Comparison of ENCODE assay signal across 10 cellular contexts in genomic region chr4:68348577-68348976, GRCh38. TPM values are rescaled to one million over a fixed set of nuclear protein-coding genes. Genes with fewer than 3 reads are reported as not detected.
DNase-seq lines count a peak whose midpoint lies in the region; ATAC-seq, FAIRE-seq and TF ChIP-seq lines count a peak whose summit lies in the region.
"Had no signal": no experiment of that assay in that cellular context is flagged by ENCODE, and none has a peak within 500 bp of the region (broad histone marks: within the 10 kb centered on the region; RNA-seq: fewer than 3 reads in every experiment).

No MANE protein-coding gene starts in this region.

- H3K36me3 Mint-ChIP-seq in activated CD4-positive, alpha-beta T cell treated with anti-CD3 and anti-CD28 coated beads, Interleukin-2, amount 10 ng/mL, durations not matched to agents 7 days and 5 days (ENCODE audit: low read depth), result peaks cover 10% of the 10 kb centered on the region
- peaks cover 31% of the 10 kb centered on the region for H3K36me3 Mint-ChIP-seq in activated CD8-positive, alpha-beta T cell treated with anti-CD3 and anti-CD28 coated beads, Interleukin-2, amount 10 ng/mL, durations not matched to agents 7 days and 5 days (ENCODE audit: low read depth)

- CTCF ChIA-PET in activated CD4-positive, alpha-beta T cell treated with anti-CD3 and anti-CD28 coated beads, Interleukin-2, amount 10 ng/mL, durations not matched to agents 7 days and 5 days (lab: Charles Lee), result interaction anchor here (1.9 kb wide), 1 partner anchor 13 kb away, joined by 5 read pairs; no protein-coding TSS in a partner anchor
- CTCF ChIA-PET in activated CD8-positive, alpha-beta T cell treated with anti-CD3 and anti-CD28 coated beads, Interleukin-2, amount 10 ng/mL, durations not matched to agents 7 days and 5 days (lab: Charles Lee), result interaction anchor here (2.5 kb wide), 1 partner anchor 27 kb away, joined by 8 read pairs; no protein-coding TSS in a partner anchor

- TF ChIP-seq CTCF in keratinocyte (optimal IDR thresholded peaks at IDR 0.05 in 1 of 3, IDR thresholded peaks at IDR 0.05 in 1 of 3, conservative IDR thresholded peaks at IDR 0.05 in 1 of 3; ENCODE audit: extremely low read depth in 1 of 3, insufficient read depth in 2 of 3, low read length in 3 of 3), result no peak
- TF ChIP-seq CTCF in thoracic aorta (IDR thresholded peaks at IDR 0.05), result no peak

- no peak for FAIRE-seq in keratinocyte (lab: Jason Lieb, UNC)

- peak overlapping the region; percentile 97 for H3K27ac ChIP-seq in keratinocyte (ENCODE audit: control insufficient read depth, insufficient read depth, low read length)
- peak overlapping the region; percentile 92 to 95 for H3K27ac ChIP-seq in thoracic aorta

- no peaks in the 10 kb centered on the region for H3K9me3 ChIP-seq in keratinocyte (ENCODE audit: control insufficient read depth, low read depth, low read length)
- H3K9me3 ChIP-seq in thoracic aorta, result no peaks in the 10 kb centered on the region

- H3K4me2 ChIP-seq in keratinocyte (ENCODE audit: control insufficient read depth, extremely low read depth, insufficient read depth, low read depth, low read length), result peak overlapping the region; percentile 82

- H3K27me3 Mint-ChIP-seq in activated CD4-positive, alpha-beta T cell treated with anti-CD3 and anti-CD28 coated beads, Interleukin-2, amount 10 ng/mL, durations not matched to agents 7 days and 5 days, result no peaks in the 10 kb centered on the region
- H3K27me3 Mint-ChIP-seq in activated CD8-positive, alpha-beta T cell treated with anti-CD3 and anti-CD28 coated beads, Interleukin-2, amount 10 ng/mL, durations not matched to agents 7 days and 5 days (ENCODE audit: low read depth), result no peaks in the 10 kb centered on the region

- peak overlapping the region; percentile 94 for H3K4me3 Mint-ChIP-seq in activated CD4-positive, alpha-beta T cell treated with anti-CD3 and anti-CD28 coated beads, Interleukin-2, amount 10 ng/mL, durations not matched to agents 7 days and 5 days
- peak overlapping the region; percentile 92 for H3K4me3 Mint-ChIP-seq in activated CD8-positive, alpha-beta T cell treated with anti-CD3 and anti-CD28 coated beads, Interleukin-2, amount 10 ng/mL, durations not matched to agents 7 days and 5 days

- peaks cover 1 to 8% of the 10 kb centered on the region in 2 experiments for H3K36me3 ChIP-seq in keratinocyte (ENCODE audit: control insufficient read depth in 2 of 2, extremely low read depth in 1 of 2, insufficient read depth in 2 of 2, low read length in 2 of 2)
- no peaks in the 10 kb centered on the region for H3K36me3 ChIP-seq in thoracic aorta

- peaks cover 62% of the 10 kb centered on the region for H3K79me2 ChIP-seq in keratinocyte (ENCODE audit: control insufficient read depth, insufficient read depth, low read length)

- no peak for ATAC-seq in activated CD8-positive, alpha-beta T cell treated with anti-CD3 and anti-CD28 coated beads, Interleukin-2, amount 10 ng/mL, durations not matched to agents 7 days and 5 days
- ATAC-seq in thoracic aorta (ENCODE audit: insufficient number of reproducible peaks, low FRiP score, low read depth) (no peak), HG03196 (IDR thresholded peaks at IDR 0.05; ENCODE audit: unreplicated experiment) (no peak)

- H3K4me3 ChIP-seq in keratinocyte (ENCODE audit: control insufficient read depth in 2 of 3, extremely low read depth in 1 of 3, insufficient read depth in 2 of 3, low read depth in 1 of 3, low read length in 3 of 3) (peak overlapping the region; percentile 92 to 98 (median 97)), thoracic aorta (peak overlapping the region; percentile 83)

- POLR2A ChIA-PET in activated CD4-positive, alpha-beta T cell treated with anti-CD3 and anti-CD28 coated beads, Interleukin-2, amount 10 ng/mL, durations not matched to agents 7 days and 5 days (lab: Charles Lee), result no interaction called here
- POLR2A ChIA-PET in activated CD8-positive, alpha-beta T cell treated with anti-CD3 and anti-CD28 coated beads, Interleukin-2, amount 10 ng/mL, durations not matched to agents 7 days and 5 days (lab: Charles Lee), result interaction anchor here (0.6 to 1.4 kb wide), 3 partner anchors 10 to 803 kb away, joined by 3 to 4 read pairs (median 4); partner anchors contain the start of gene CENPC

- dilution Hi-C loops in keratinocyte (cut with MboI; ENCODE audit: extremely low pct_ligation_motif_present, low sequenced_read_pairs), result no loop called here

- peaks cover 44% of the 10 kb centered on the region for H3K4me1 Mint-ChIP-seq in activated CD4-positive, alpha-beta T cell treated with anti-CD3 and anti-CD28 coated beads, Interleukin-2, amount 10 ng/mL, durations not matched to agents 7 days and 5 days
- H3K4me1 Mint-ChIP-seq in activated CD8-positive, alpha-beta T cell treated with anti-CD3 and anti-CD28 coated beads, Interleukin-2, amount 10 ng/mL, durations not matched to agents 7 days and 5 days (ENCODE audit: low read depth), result peaks cover 39% of the 10 kb centered on the region

- H3K9ac ChIP-seq in keratinocyte (ENCODE audit: control insufficient read depth, extremely low read depth, insufficient read depth, low read length), result peak overlapping the region; percentile 99

- peak overlapping the region; percentile 100 for H3K27ac Mint-ChIP-seq in activated CD4-positive, alpha-beta T cell treated with anti-CD3 and anti-CD28 coated beads, Interleukin-2, amount 10 ng/mL, durations not matched to agents 7 days and 5 days
- peak overlapping the region; percentile 98 for H3K27ac Mint-ChIP-seq in activated CD8-positive, alpha-beta T cell treated with anti-CD3 and anti-CD28 coated beads, Interleukin-2, amount 10 ng/mL, durations not matched to agents 7 days and 5 days

- H3K4me1 ChIP-seq in keratinocyte (ENCODE audit: control insufficient read depth, extremely low read depth, insufficient read depth, low read length) (peaks cover 28% of the 10 kb centered on the region), thoracic aorta (ENCODE audit: control insufficient read depth in 1 of 2, low read depth in 2 of 2) (peaks cover 31 to 42% of the 10 kb centered on the region in 2 donors)

- no peaks in the 10 kb centered on the region for H3K9me3 Mint-ChIP-seq in activated CD4-positive, alpha-beta T cell treated with anti-CD3 and anti-CD28 coated beads, Interleukin-2, amount 10 ng/mL, durations not matched to agents 7 days and 5 days
- H3K9me3 Mint-ChIP-seq in activated CD8-positive, alpha-beta T cell treated with anti-CD3 and anti-CD28 coated beads, Interleukin-2, amount 10 ng/mL, durations not matched to agents 7 days and 5 days (ENCODE audit: insufficient read depth), result no peaks in the 10 kb centered on the region

- H3K27me3 ChIP-seq in keratinocyte (ENCODE audit: control insufficient read depth, extremely low read depth, insufficient read depth, low read length), result no peaks in the 10 kb centered on the region
- H3K27me3 ChIP-seq in thoracic aorta (replicated peaks; ENCODE audit: insufficient read depth), result no peaks in the 10 kb centered on the region

- DNase-seq in activated CD4-positive, alpha-beta T cell treated with anti-CD3 and anti-CD28 coated beads, Interleukin-2, amount 10 ng/mL, durations not matched to agents 7 days and 5 days, result no peak
- DNase-seq in activated CD4-positive, alpha-beta T cell treated with anti-CD3 and anti-CD28 coated beads for 1 hour, result no peak
- no peak for DNase-seq in activated CD8-positive, alpha-beta T cell treated with anti-CD3 and anti-CD28 coated beads, Interleukin-2, amount 10 ng/mL, durations not matched to agents 7 days and 5 days
- DNase-seq in keratinocyte (ENCODE audit: low read depth, low spot score) (no peak), thoracic aorta (ENCODE audit: low spot score) (no peak)
- DNase-seq in activated effector memory CD4-positive, alpha-beta T cell treated with anti-CD3 and anti-CD28 coated beads, Interleukin-2, amount 50 U/mL, for 16 hours, result no peak
- no peak for DNase-seq in activated CD8-positive, alpha-beta memory T cell treated with anti-CD3 and anti-CD28 coated beads, Interleukin-2, amount 50 U/mL, for 48 hours
- DNase-seq: activated CD8-positive, alpha-beta memory T cell treated with anti-CD3 and anti-CD28 coated beads for 24 hours; GF-D8 had no signal

- peaks cover 12% of the 10 kb centered on the region for H4K20me1 ChIP-seq in keratinocyte (ENCODE audit: control insufficient read depth, extremely low read depth, insufficient read depth, low read length)

- no peak overlapping the region for H2AFZ ChIP-seq in keratinocyte (ENCODE audit: control insufficient read depth, low read length)

- peaks cover 4% of the 10 kb centered on the region for H3K9me1 ChIP-seq in keratinocyte (ENCODE audit: control insufficient read depth, extremely low read depth, insufficient read depth, low read length)

RNA-seq across cellular contexts. Expression of gene YTHDC1, which starts 1.3 kb away (rescaled TPM):
- 10 to 100 TPM; 88.7 to 90.3 TPM for total RNA-seq in activated CD4-positive, alpha-beta T cell treated with anti-CD3 and anti-CD28 coated beads, Interleukin-2, amount 10 ng/mL, durations not matched to agents 7 days and 5 days
- 10 to 100 TPM; 69.3 to 70.3 TPM for total RNA-seq in activated CD8-positive, alpha-beta T cell treated with anti-CD3 and anti-CD28 coated beads, Interleukin-2, amount 10 ng/mL, durations not matched to agents 7 days and 5 days
- 39.1 to 74.2 TPM (median 43.8 TPM) in 3 replicates for polyA plus RNA-seq in keratinocyte
- polyA plus RNA-seq in keratinocyte (2011; ENCODE audit: low read depth), result 180 TPM
- polyA plus RNA-seq in keratinocyte (2011; cell fraction: cytosol; rRNA removed), result 30.8 and 45.4 TPM in 2 replicates
- polyA plus RNA-seq in keratinocyte (2011; cell fraction: nucleus; rRNA removed), result 103 and 139 TPM in 2 replicates
- polyA plus RNA-seq in keratinocyte (2012; ENCODE audit: low replicate concordance), result 49.7 and 83.7 TPM in 2 replicates
- polyA minus RNA-seq in keratinocyte, result 23.9 to 59.1 TPM (median 29.9 TPM) in 3 replicates
- polyA minus RNA-seq in keratinocyte (2011; cell fraction: cytosol; rRNA and poly(A)+ RNA removed), result 16.5 TPM
- polyA minus RNA-seq in keratinocyte (2011; cell fraction: nucleus; rRNA and poly(A)+ RNA removed), result 50.0 and 81.9 TPM in 2 replicates
- total RNA-seq in thoracic aorta, result 10 to 100 TPM; 37.0 to 89.9 TPM
